Comparison of ENCODE assay signal across 8 cellular contexts in genomic region chr17:64965826-64966283, GRCh38. TPM values are rescaled to one million over a fixed set of nuclear protein-coding genes. Genes with fewer than 3 reads are reported as not detected.
A peak's percentile ranks its signal among the peaks of the same experiment; 100 is the strongest.
DNase-seq lines count a peak whose midpoint lies in the region; ATAC-seq and TF ChIP-seq lines count a peak whose summit lies in the region.
"Not testable (repeated sequence)": the region's sequence is repeated elsewhere in the genome, so short reads cannot be mapped to it uniquely, and the experiment has no call there.

No MANE protein-coding gene starts in this region.

- not testable (repeated sequence) for H3K9me3 ChIP-seq in MM.1S (replicated peaks; ENCODE audit: insufficient read depth, low read length); prostate gland

- H3K4me2 ChIP-seq in MM.1S (ENCODE audit: low read depth, low read length), result peak overlapping the region; percentile 59; the same call in 1 of the 2 replicates

- under 1% methylated on average over 21 of the region's 40 CpGs for WGBS in prostate gland

- peaks cover 20% of the 10 kb centered on the region for H3F3A ChIP-seq in MM.1S (ENCODE audit: insufficient read depth, low read length)

- H3K4me3 Mint-ChIP-seq in activated naive CD8-positive, alpha-beta T cell treated with anti-CD3 and anti-CD28 coated beads for 36 hours, result peak overlapping the region; percentile 78
- peak overlapping the region; percentile 72 for H3K4me3 Mint-ChIP-seq in type B pancreatic cell

- H3K27ac ChIP-seq in MM.1S (ENCODE audit: low read length) (peak overlapping the region; percentile 72), prostate gland (peak overlapping the region; percentile 53 to 64)

- H3K36me3 Mint-ChIP-seq in activated naive CD8-positive, alpha-beta T cell treated with anti-CD3 and anti-CD28 coated beads for 36 hours; type B pancreatic cell: not testable (repeated sequence)

- peak overlapping the region; percentile 29; the same call in 1 of the 2 replicates for H3K4me3 ChIP-seq in MM.1S (ENCODE audit: low read length)
- peak overlapping the region; percentile 17 to 18 for H3K4me3 ChIP-seq in prostate gland

- H3K9me2 ChIP-seq in MM.1S (replicated peaks; ENCODE audit: insufficient read depth, low read length), result not testable (repeated sequence)

- H3K4me1 Mint-ChIP-seq in activated naive CD8-positive, alpha-beta T cell treated with anti-CD3 and anti-CD28 coated beads for 36 hours, result peaks cover 61% of the 10 kb centered on the region
- not testable (repeated sequence) for H3K4me1 Mint-ChIP-seq in type B pancreatic cell (ENCODE audit: unreplicated experiment)

- H3K9ac ChIP-seq in MM.1S (ENCODE audit: low read length), result peak overlapping the region; percentile 58

- H2AFZ ChIP-seq in MM.1S (ENCODE audit: low read length), result peak overlapping the region; percentile 61

- H3K4me1 ChIP-seq in MM.1S (ENCODE audit: low read length), result peaks cover 30% of the 10 kb centered on the region
- not testable (repeated sequence) for H3K4me1 ChIP-seq in prostate gland (replicated peaks)

- TF ChIP-seq CTCF in GM12874 (IDR thresholded peaks at IDR 0.05; ENCODE audit: insufficient read depth, low read depth, low read length) (0 out of 2 replicates have a peak, but pooled peaks have one; percentile 7), MM.1S (IDR thresholded peaks at IDR 0.05; ENCODE audit: low read length) (peak; percentile 25), prostate gland (IDR thresholded peaks at IDR 0.05) (peak in 2 of 4 experiments; percentile 24 to 47), type B pancreatic cell (conservative IDR thresholded peaks at IDR 0.05) (peak; percentile 39)

- peak overlapping the region; percentile 80 for H3K27ac Mint-ChIP-seq in activated naive CD8-positive, alpha-beta T cell treated with anti-CD3 and anti-CD28 coated beads for 36 hours
- H3K27ac Mint-ChIP-seq in type B pancreatic cell, result not testable (repeated sequence)

- not testable (repeated sequence) for H3K9me3 Mint-ChIP-seq in activated naive CD8-positive, alpha-beta T cell treated with anti-CD3 and anti-CD28 coated beads for 36 hours; type B pancreatic cell

- intact Hi-C loops in left cardiac atrium (cut with DNase I), result not testable (repeated sequence)
- intact Hi-C loops in prostate gland (cut with DNase I), result loop anchor here (2.0 to 10.0 kb wide), 2 partner anchors 135 to 229 kb away; no protein-coding TSS in a partner anchor

- H3K27me3 Mint-ChIP-seq in activated naive CD8-positive, alpha-beta T cell treated with anti-CD3 and anti-CD28 coated beads for 36 hours, result not testable (repeated sequence)
- H3K27me3 Mint-ChIP-seq in type B pancreatic cell, result peaks cover 19% of the 10 kb centered on the region

- TF ChIP-seq POLR2A in prostate gland (IDR thresholded peaks at IDR 0.05), result not testable (repeated sequence)

- peak; percentile 90 for ATAC-seq in HG02571 (IDR thresholded peaks at IDR 0.05; ENCODE audit: unreplicated experiment)
- peak; percentile 96 to 97 for ATAC-seq in left cardiac atrium

- H3K79me2 ChIP-seq in MM.1S (ENCODE audit: low read length), result not testable (repeated sequence)

- H3K36me3 ChIP-seq in MM.1S (replicated peaks; ENCODE audit: insufficient read depth, low read length); prostate gland: not testable (repeated sequence)

- H4K20me1 ChIP-seq in MM.1S (ENCODE audit: insufficient read depth, low read length), result not testable (repeated sequence)

- not testable (repeated sequence) for H3K27me3 ChIP-seq in MM.1S (replicated peaks; ENCODE audit: insufficient read depth, low read length); prostate gland (replicated peaks; ENCODE audit: insufficient read depth)

- DNase-seq in MM.1S (peak; percentile 89), T follicular helper cell (ENCODE audit: low read depth) (peak; percentile 76), left cardiac atrium (peak; percentile 70), prostate gland (ENCODE audit: low spot score) (peak; percentile 22)
- peak; percentile 89 for DNase-seq in activated naive CD8-positive, alpha-beta T cell treated with anti-CD3 and anti-CD28 coated beads for 36 hours
- not testable (repeated sequence) for DNase-seq in type B pancreatic cell (ENCODE audit: extremely low spot score, unreplicated experiment)

RNA-seq across cellular contexts. Expression of gene LRRC37A3, which starts 46.6 kb away (rescaled TPM):
- 1 to 10 TPM; 4.5 to 4.8 TPM for total RNA-seq in activated naive CD8-positive, alpha-beta T cell treated with anti-CD3 and anti-CD28 coated beads for 36 hours
- 1 to 10 TPM; 3.7 to 9.6 TPM for total RNA-seq in left cardiac atrium
- total RNA-seq in prostate gland, result 1 to 10 TPM; 5.6 to 9.5 TPM
- 9.7 and 21.1 TPM in 2 replicates for total RNA-seq in type B pancreatic cell (ENCODE audit: low replicate concordance)
